Comparison of ENCODE assay signal across 17 cellular contexts in the genomic region with DNA sequence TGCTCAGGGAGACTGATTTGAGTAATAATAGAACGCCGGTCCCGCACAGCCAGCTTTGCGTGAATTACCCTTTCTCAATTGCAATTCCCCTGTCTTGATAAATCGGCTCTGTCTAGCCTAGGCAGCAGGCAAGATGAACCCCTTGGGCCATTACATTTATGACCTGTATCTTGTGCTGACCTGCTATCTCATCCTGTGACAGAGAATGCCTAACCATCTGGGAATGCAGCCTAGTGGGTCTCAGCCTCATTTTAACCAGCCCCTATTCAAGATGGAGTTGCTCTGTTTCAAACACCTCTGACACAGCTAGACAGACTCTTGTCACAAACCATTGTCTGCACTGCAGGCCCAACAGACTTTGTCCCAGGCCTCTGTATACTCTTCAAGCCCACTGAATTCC. TPM values are rescaled to one million over a fixed set of nuclear protein-coding genes. Genes with fewer than 3 reads are reported as not detected.
DNase-seq lines count a peak whose midpoint lies in the region; ATAC-seq, FAIRE-seq and TF ChIP-seq lines count a peak whose summit lies in the region.
"Had no signal": no experiment of that assay in that cellular context is flagged by ENCODE, and none has a peak within 500 bp of the region (broad histone marks: within the 10 kb centered on the region; RNA-seq: fewer than 3 reads in every experiment).

No MANE protein-coding gene starts in this region.

- H3K4me1 ChIP-seq in HepG2 (ENCODE audit: insufficient read depth, low read length) = peaks cover 53% of the 10 kb centered on the region
- H3K4me1 ChIP-seq in right lobe of liver = peaks cover 0 to 6% (median 0%) of the 10 kb centered on the region in 4 donors
- H3K4me1 ChIP-seq in neuronal stem cell (ENCODE audit: control insufficient read depth in 2 of 2, insufficient read depth in 1 of 2, low read depth in 1 of 2, low read length in 2 of 2) = peaks cover 2% of the 10 kb centered on the region in 2 donors
- no peaks in the 10 kb centered on the region for H3K4me1 ChIP-seq in hepatocyte (ENCODE audit: insufficient read depth)
- H3K4me1 ChIP-seq: Caco-2 had no signal

- H3K9me3 ChIP-seq in HepG2 (ENCODE audit: low read length) = no peaks in the 10 kb centered on the region
- H3K9me3 ChIP-seq in right lobe of liver = no peaks in the 10 kb centered on the region
- H3K9me3 ChIP-seq in neuronal stem cell (replicated peaks in 1 of 2; ENCODE audit: control insufficient read depth in 2 of 2, insufficient read depth in 1 of 2, low read depth in 1 of 2, low read length in 2 of 2) = no peaks in the 10 kb centered on the region
- H3K9me3 ChIP-seq in hepatocyte (ENCODE audit: low read depth) = no peaks in the 10 kb centered on the region
- H3K9me3 ChIP-seq: A549, Caco-2 had no signal

- no peak overlapping the region for H2BK5ac ChIP-seq in neuronal stem cell (ENCODE audit: low read length)

- DNase-seq in HepG2 (ENCODE audit: low spot score) (no peak), right lobe of liver (no peak), islet precursor cell (peak; percentile 75), neuronal stem cell (ENCODE audit: low spot score) (no peak), hepatocyte (ENCODE audit: low spot score) (no peak)
- no peak for DNase-seq in stimulated activated naive CD8-positive, alpha-beta T cell treated with anti-CD3 and anti-CD28 coated beads, Interleukin-15, Interleukin-2, amounts not matched to agents 100 U/mL and 50 U/mL, for 24 hours
- DNase-seq: AML-193; Caco-2; CD4-positive, alpha-beta T cell; GDM1; GOT3; H9 had no signal

- WGBS in HepG2 (ENCODE audit: low lambda C conversion rate) = 71% methylated on average over 5 of the region's 5 CpGs
- 90% methylated on average over 2 of the region's 5 CpGs for WGBS in right lobe of liver (ENCODE audit: insufficient coverage, low coverage, low lambda C conversion rate, missing lambda C conversion rate)
- no CpG with 5 or more reads among the region's 5 CpGs for WGBS in neuronal stem cell (ENCODE audit: extremely low coverage in 2 of 2, insufficient read length in 2 of 2, insufficient replicate concordance in 1 of 2), 2 donors
- WGBS in hepatocyte (ENCODE audit: low lambda C conversion rate, missing lambda C conversion rate) = 92% methylated on average over 5 of the region's 5 CpGs

- H4K20me1 ChIP-seq in HepG2 (ENCODE audit: insufficient read depth, low read length) = no peaks in the 10 kb centered on the region
- H4K20me1 ChIP-seq in hepatocyte (ENCODE audit: insufficient read depth, poor library complexity, severe bottlenecking) = no peaks in the 10 kb centered on the region

- TF ChIP-seq POLR2A in HepG2 (IDR thresholded peaks at IDR 0.05; ENCODE audit: insufficient read depth in 1 of 2, low read depth in 2 of 2, low read length in 2 of 2) = no peak
- no peak for TF ChIP-seq POLR2A in right lobe of liver (IDR thresholded peaks at IDR 0.05)

- H3K79me1 ChIP-seq in neuronal stem cell (ENCODE audit: low read depth, low read length) = no peaks in the 10 kb centered on the region

- FAIRE-seq in HepG2 (lab: Jason Lieb, UNC) = no peak
- FAIRE-seq: A549, D721Med had no signal

- H3K4ac ChIP-seq in neuronal stem cell (ENCODE audit: low read length) = no peak overlapping the region

- no peak overlapping the region for H3K9ac ChIP-seq in HepG2 (ENCODE audit: insufficient read depth, low read depth, low read length)
- no peak overlapping the region for H3K9ac ChIP-seq in neuronal stem cell (ENCODE audit: low read depth, low read length, poor library complexity)

- H3K4me2 ChIP-seq in HepG2 (ENCODE audit: low read depth, low read length) = peak overlapping the region; percentile 18; the same call in 1 of the 2 replicates
- H3K4me2 ChIP-seq in neuronal stem cell (ENCODE audit: insufficient read depth, low read length, poor library complexity, severe bottlenecking) = no peak overlapping the region
- H3K4me2 ChIP-seq in hepatocyte = no peak overlapping the region
- H3K4me2 ChIP-seq: A549 had no signal

- no peak overlapping the region for H3K18ac ChIP-seq in neuronal stem cell (ENCODE audit: low read length)

- H3K79me2 ChIP-seq in HepG2 (ENCODE audit: insufficient read depth, low read length) (no peaks in the 10 kb centered on the region), hepatocyte (no peaks in the 10 kb centered on the region)

- H4K91ac ChIP-seq in neuronal stem cell (ENCODE audit: low read depth, low read length, poor library complexity) = no peak overlapping the region

- no peak overlapping the region for H3K23ac ChIP-seq in neuronal stem cell (ENCODE audit: low read depth, low read length, poor library complexity)

- no TSS peak for BruUV-seq in HepG2 (replicated peaks; lab: Mats Ljungman, UMichigan)

- no peak overlapping the region for H3K4me3 ChIP-seq in HepG2 (replicated peaks in 1 of 3; ENCODE audit: insufficient read depth in 1 of 3, low read depth in 2 of 3, low read length in 3 of 3)
- H3K4me3 ChIP-seq in right lobe of liver = no peak overlapping the region
- no peak overlapping the region for H3K4me3 ChIP-seq in neuronal stem cell (ENCODE audit: low read length in 2 of 2)
- H3K4me3 ChIP-seq in hepatocyte = no peak overlapping the region
- H3K4me3 ChIP-seq: A549 had no signal

- H2BK15ac ChIP-seq in neuronal stem cell (ENCODE audit: low read length) = no peak overlapping the region

- H3K27ac ChIP-seq in HepG2 (ENCODE audit: extremely low read length, insufficient read depth, low read length) = no peak overlapping the region
- no peak overlapping the region for H3K27ac ChIP-seq in right lobe of liver
- H3K27ac ChIP-seq in neuronal stem cell (replicated peaks; ENCODE audit: low read length) = no peak overlapping the region
- no peak overlapping the region for H3K27ac ChIP-seq in hepatocyte
- H3K27ac ChIP-seq: 22Rv1, A549, C4-2B had no signal

- H3K27me3 ChIP-seq in HepG2 (ENCODE audit: control insufficient read depth in 1 of 2, insufficient read depth in 2 of 2, low read length in 2 of 2) (no peaks in the 10 kb centered on the region), right lobe of liver (no peaks in the 10 kb centered on the region), neuronal stem cell (ENCODE audit: control insufficient read depth in 3 of 3, insufficient read depth in 3 of 3, low read depth in 1 of 3, low read length in 3 of 3) (no peaks in the 10 kb centered on the region), hepatocyte (no peaks in the 10 kb centered on the region)

- ATAC-seq in HepG2 = 0 out of 3 replicates have a peak, but pooled peaks have one; percentile 41
- no peak for ATAC-seq in right lobe of liver
- no peak for ATAC-seq in stimulated activated naive CD8-positive, alpha-beta T cell treated with anti-CD3 and anti-CD28 coated beads, Interleukin-15, Interleukin-2, amounts not matched to agents 100 U/mL and 50 U/mL, for 24 hours
- ATAC-seq in HG02798 (IDR thresholded peaks at IDR 0.05; ENCODE audit: poor library complexity, unreplicated experiment) = no peak
- ATAC-seq: A549 had no signal

- intact Hi-C loops in HepG2 (cut with micrococcal nuclease; ENCODE audit: unreplicated experiment) = no loop called here
- intact Hi-C loops in right lobe of liver (cut with DNase I) = no loop called here

- H3K14ac ChIP-seq in neuronal stem cell (ENCODE audit: low read length) = no peak overlapping the region

- H4K8ac ChIP-seq in neuronal stem cell (ENCODE audit: low read depth, low read length) = no peak overlapping the region

- POLR2A ChIA-PET in HepG2 (lab: Yijun Ruan, JAX) = no interaction called here

- TF ChIP-seq RAD21 in HepG2 (CRISPR knock-in tag; IDR thresholded peaks at IDR 0.05) = no peak

- H3K36me3 ChIP-seq in HepG2 (replicated peaks in 1 of 2; ENCODE audit: control insufficient read depth in 1 of 2, insufficient read depth in 2 of 2, low read length in 2 of 2) = no peaks in the 10 kb centered on the region
- H3K36me3 ChIP-seq in right lobe of liver = no peaks in the 10 kb centered on the region
- H3K36me3 ChIP-seq in neuronal stem cell (replicated peaks in 1 of 2; ENCODE audit: control insufficient read depth in 2 of 2, insufficient read depth in 2 of 2, low read length in 2 of 2) = no peaks in the 10 kb centered on the region
- no peaks in the 10 kb centered on the region for H3K36me3 ChIP-seq in hepatocyte (replicated peaks; ENCODE audit: insufficient read depth, low read depth)

- in situ Hi-C loops in HepG2 (cut with HindIII; ENCODE audit: extremely low pct_ligation_motif_present, low pct_unique_long_range_greater_than_20kb) = no loop called here

- no peaks in the 10 kb centered on the region for H3K9me2 ChIP-seq in hepatocyte (replicated peaks; ENCODE audit: insufficient read depth)

- no peak for TF ChIP-seq CTCF in HepG2 (CRISPR knock-in tag; IDR thresholded peaks at IDR 0.05)
- no peak for TF ChIP-seq CTCF in right lobe of liver (IDR thresholded peaks at IDR 0.05)
- no peak for TF ChIP-seq CTCF in hepatocyte (IDR thresholded peaks at IDR 0.05; ENCODE audit: poor library complexity)

- H2AK5ac ChIP-seq in neuronal stem cell (ENCODE audit: low read depth, low read length) = no peak overlapping the region

- TF ChIP-seq EP300 in HepG2 (IDR thresholded peaks at IDR 0.05; ENCODE audit: low read depth in 2 of 2, low read length in 2 of 2) (no peak), HepG2 (CRISPR knock-in tag; IDR thresholded peaks at IDR 0.05; ENCODE audit: borderline replicate concordance) (no peak)

- H2BK12ac ChIP-seq in neuronal stem cell (ENCODE audit: low read length) = no peak overlapping the region

- H2AFZ ChIP-seq in HepG2 (ENCODE audit: low read length) (no peak overlapping the region), neuronal stem cell (ENCODE audit: low read length) (peak overlapping the region; percentile 78), hepatocyte (no peak overlapping the region)

- H2BK120ac ChIP-seq in neuronal stem cell (ENCODE audit: low read depth, low read length) = no peak overlapping the region

- CTCF ChIA-PET in HepG2 (lab: Yijun Ruan, JAX; ENCODE audit: low intra/inter-chr PET ratio, low total read pairs) = no interaction called here

RNA-seq across cellular contexts. Expression of a gene that starts 13.8 kb away (rescaled TPM):
- 18.2 and 35.2 TPM in 2 replicates for total RNA-seq in HepG2 (2016; rRNA removed; fragmentation: Illumina TruSeq; extraction: Trizol)
- 2.4 and 3.0 TPM in 2 replicates for total RNA-seq in HepG2 (2016; cell fraction: cytosol; rRNA removed; fragmentation: Illumina TruSeq; extraction: Trizol; ENCODE audit: low read depth)
- total RNA-seq in HepG2 (2016; cell fraction: insoluble cytoplasmic fraction; rRNA removed; fragmentation: Illumina TruSeq; extraction: Trizol) = 13.5 and 35.7 TPM in 2 replicates
- total RNA-seq in HepG2 (2016; cell fraction: membrane; rRNA removed; fragmentation: Illumina TruSeq; extraction: Trizol) = 7.5 TPM in 2 replicates
- 48.2 and 58.1 TPM in 2 replicates for total RNA-seq in HepG2 (2016; cell fraction: nucleus; rRNA removed; fragmentation: Illumina TruSeq; extraction: Trizol)
- polyA plus RNA-seq in HepG2 (2011; rRNA removed) = 31.6 and 44.3 TPM in 2 replicates
- 17.7 and 20.2 TPM in 2 replicates for polyA plus RNA-seq in HepG2 (2011; cell fraction: cytosol; rRNA removed)
- polyA plus RNA-seq in HepG2 (2011; cell fraction: nucleus; rRNA removed) = 105 and 126 TPM in 2 replicates
- 34.3 and 44.8 TPM in 2 replicates for polyA plus RNA-seq in HepG2 (2012)
- 1.3 and 1.6 TPM in 2 replicates for polyA plus RNA-seq in HepG2 (2016; cell fraction: cytosol; fragmentation: Illumina TruSeq; extraction: Trizol; ENCODE audit: low read depth)
- polyA plus RNA-seq in HepG2 (2016; cell fraction: insoluble cytoplasmic fraction; fragmentation: Illumina TruSeq; extraction: Trizol; ENCODE audit: low read depth) = 10.1 and 14.0 TPM in 2 replicates
- 2.8 and 3.5 TPM in 2 replicates for polyA plus RNA-seq in HepG2 (2016; cell fraction: membrane; fragmentation: Illumina TruSeq; extraction: Trizol; ENCODE audit: low read depth)
- polyA plus RNA-seq in HepG2 (2016; cell fraction: nucleus; fragmentation: Illumina TruSeq; extraction: Trizol; ENCODE audit: insufficient read depth, low read depth) = 83.4 and 84.9 TPM in 2 replicates
- 104 and 110 TPM in 2 replicates for polyA minus RNA-seq in HepG2 (2011; rRNA and poly(A)+ RNA removed; ENCODE audit: low replicate concordance)
- polyA minus RNA-seq in HepG2 (2011; cell fraction: cytosol; rRNA and poly(A)+ RNA removed) = 31.9 and 35.7 TPM in 2 replicates
- polyA minus RNA-seq in HepG2 (2011; cell fraction: nucleus; rRNA and poly(A)+ RNA removed) = 50.5 and 60.3 TPM in 2 replicates
- 10 to 100 TPM; 11.7 to 17.7 (median 15.6) TPM for total RNA-seq in right lobe of liver
- polyA plus RNA-seq in neuronal stem cell (2013, experiment 1 of 2) = 35.4 TPM
- 35.8 TPM for polyA plus RNA-seq in neuronal stem cell (2013, experiment 2 of 2)
- total RNA-seq in hepatocyte = 8.3 and 8.4 TPM in 2 replicates
- polyA plus RNA-seq in hepatocyte = 6.3 and 6.7 TPM in 2 replicates

RNA-seq across cellular contexts. Expression of a gene that starts 46.2 kb away (rescaled TPM):
- total RNA-seq in HepG2 (2016; rRNA removed; fragmentation: Illumina TruSeq; extraction: Trizol) = 10.5 and 13.7 TPM in 2 replicates
- total RNA-seq in HepG2 (2016; cell fraction: cytosol; rRNA removed; fragmentation: Illumina TruSeq; extraction: Trizol; ENCODE audit: low read depth) = 4.0 and 4.5 TPM in 2 replicates
- 8.3 and 12.0 TPM in 2 replicates for total RNA-seq in HepG2 (2016; cell fraction: insoluble cytoplasmic fraction; rRNA removed; fragmentation: Illumina TruSeq; extraction: Trizol)
- 8.1 and 8.4 TPM in 2 replicates for total RNA-seq in HepG2 (2016; cell fraction: membrane; rRNA removed; fragmentation: Illumina TruSeq; extraction: Trizol)
- 5.7 and 8.2 TPM in 2 replicates for total RNA-seq in HepG2 (2016; cell fraction: nucleus; rRNA removed; fragmentation: Illumina TruSeq; extraction: Trizol)
- polyA plus RNA-seq in HepG2 (2011; rRNA removed) = 33.1 and 49.7 TPM in 2 replicates
- 45.0 and 52.1 TPM in 2 replicates for polyA plus RNA-seq in HepG2 (2011; cell fraction: cytosol; rRNA removed)
- 54.1 and 56.2 TPM in 2 replicates for polyA plus RNA-seq in HepG2 (2011; cell fraction: nucleus; rRNA removed)
- polyA plus RNA-seq in HepG2 (2012) = 51.6 and 55.6 TPM in 2 replicates
- polyA plus RNA-seq in HepG2 (2016; cell fraction: cytosol; fragmentation: Illumina TruSeq; extraction: Trizol; ENCODE audit: low read depth) = 4.4 and 6.3 TPM in 2 replicates
- polyA plus RNA-seq in HepG2 (2016; cell fraction: insoluble cytoplasmic fraction; fragmentation: Illumina TruSeq; extraction: Trizol; ENCODE audit: low read depth) = 9.3 and 10.5 TPM in 2 replicates
- polyA plus RNA-seq in HepG2 (2016; cell fraction: membrane; fragmentation: Illumina TruSeq; extraction: Trizol; ENCODE audit: low read depth) = 7.6 and 9.8 TPM in 2 replicates
- polyA plus RNA-seq in HepG2 (2016; cell fraction: nucleus; fragmentation: Illumina TruSeq; extraction: Trizol; ENCODE audit: insufficient read depth, low read depth) = 10.6 and 11.8 TPM in 2 replicates
- polyA minus RNA-seq in HepG2 (2011; rRNA and poly(A)+ RNA removed; ENCODE audit: low replicate concordance) = 4.8 and 66.6 TPM in 2 replicates
- polyA minus RNA-seq in HepG2 (2011; cell fraction: cytosol; rRNA and poly(A)+ RNA removed) = 29.4 and 31.1 TPM in 2 replicates
- polyA minus RNA-seq in HepG2 (2011; cell fraction: nucleus; rRNA and poly(A)+ RNA removed) = 21.3 and 22.1 TPM in 2 replicates
- total RNA-seq in right lobe of liver = 10 to 100 TPM in 1 of 6 experiments, 1 to 10 TPM in 5; 2.2 to 10.8 (median 5.0) TPM
- 7.3 TPM for polyA plus RNA-seq in neuronal stem cell (2013, experiment 1 of 2)
- polyA plus RNA-seq in neuronal stem cell (2013, experiment 2 of 2) = 7.6 TPM
- total RNA-seq in hepatocyte = 8.1 and 8.4 TPM in 2 replicates
- polyA plus RNA-seq in hepatocyte = 12.3 and 17.2 TPM in 2 replicates
